23 cellular contexts compared by ENCODE assay signal in genomic region chr12:58034712-58035111, GRCh38.
"Had no signal": no experiment of that assay in that cellular context is flagged by ENCODE, and none has a peak within 500 bp of the region (broad histone marks: within the 10 kb centered on the region; RNA-seq: fewer than 3 reads in every experiment).

No MANE protein-coding gene starts in this region.

- H3K27ac Mint-ChIP-seq: activated naive CD8-positive, alpha-beta T cell; activated T-cell treated with anti-CD3 and anti-CD28 coated beads, Interleukin-2, amount 50 U/mL, for 24 hours; activated T-helper 17 cell treated with anti-CD3 and anti-CD28 coated beads, Interleukin-2, amount 50 U/mL, for 72 hours; endodermal cell; natural killer cell treated with Interleukin-12 subunit alpha and Interleukin-12 subunit beta and Interleukin-15 and Interleukin-18, amount 100 ng/mL, for 72 hours; stimulated activated naive B cell treated with anti-CD40 and anti-IgM and Interleukin-4, amounts not matched to agents 10 μg/mL and 1 μg/mL and 100 μg/mL, for 72 hours; WTC11 had no signal

- H3K36me3 ChIP-seq: adrenal gland, gastrocnemius medialis, right lobe of liver had no signal

- H3K4me1 Mint-ChIP-seq: activated T-helper 17 cell treated with anti-CD3 and anti-CD28 coated beads, Interleukin-2, amount 50 U/mL, for 72 hours; endodermal cell; stimulated activated naive B cell treated with anti-CD40 and anti-IgM and Interleukin-4, amounts not matched to agents 10 μg/mL and 1 μg/mL and 100 μg/mL, for 72 hours; WTC11 had no signal

- H3K36me3 Mint-ChIP-seq: stimulated activated naive B cell treated with anti-CD40 and anti-IgM and Interleukin-4, amounts not matched to agents 10 μg/mL and 1 μg/mL and 100 μg/mL, for 72 hours had no signal

- H3K27ac ChIP-seq: adrenal gland, gastrocnemius medialis, parathyroid adenoma, right lobe of liver had no signal

- H3K4me3 Mint-ChIP-seq: activated naive CD8-positive, alpha-beta T cell; activated T-cell treated with anti-CD3 and anti-CD28 coated beads, Interleukin-2, amount 50 U/mL, for 24 hours; activated T-helper 17 cell treated with anti-CD3 and anti-CD28 coated beads, Interleukin-2, amount 50 U/mL, for 72 hours; endodermal cell; natural killer cell treated with Interleukin-12 subunit alpha and Interleukin-12 subunit beta and Interleukin-15 and Interleukin-18, amount 100 ng/mL, for 72 hours; stimulated activated naive B cell treated with anti-CD40 and anti-IgM and Interleukin-4, amounts not matched to agents 10 μg/mL and 1 μg/mL and 100 μg/mL, for 72 hours; WTC11 had no signal

- H3K4me1 ChIP-seq: adrenal gland, gastrocnemius medialis, parathyroid adenoma, right lobe of liver had no signal

- FAIRE-seq: astrocyte, islet of Langerhans, small intestine, TTC549 had no signal

- H3K27me3 ChIP-seq: adrenal gland, gastrocnemius medialis, right lobe of liver had no signal

- H3K27me3 Mint-ChIP-seq: activated T-cell treated with anti-CD3 and anti-CD28 coated beads, Interleukin-2, amount 50 U/mL, for 24 hours had no signal

- H3K9me3 ChIP-seq: right lobe of liver had no signal

- H3K4me3 ChIP-seq: adrenal gland, coronary artery, gastrocnemius medialis, right lobe of liver had no signal

- DNase-seq: activated CD8-positive, alpha-beta memory T cell treated with anti-CD3 and anti-CD28 coated beads, Interleukin-2, amount 50 U/mL, for 4 hours; activated naive CD4-positive, alpha-beta T cell; activated T-cell treated with anti-CD3 and anti-CD28 coated beads, Interleukin-2, amount 50 U/mL, for 24 hours; adrenal gland; endodermal cell; erythroblast; gastrocnemius medialis; left cardiac atrium; right lobe of liver; small intestine; stimulated activated CD4-positive, alpha-beta T cell treated with anti-CD3 and anti-CD28 coated beads, Interleukin-2, amount 100 ng/mL, for 24 hours; stimulated activated CD8-positive, alpha-beta memory T cell treated with anti-CD3 and anti-CD28 coated beads, Interleukin-4, amount 100 ng/mL, for 48 hours; stimulated activated naive B cell treated with anti-CD40 and anti-IgM and Interleukin-4, amounts not matched to agents 10 μg/mL and 1 μg/mL and 100 μg/mL, for 72 hours; T-helper 1 cell had no signal
